In genomic region chr12:45235-45990, GRCh38 we compare ENCODE assay signal across 1 cellular context.
TF ChIP-seq lines count a peak whose summit lies in the region.

No MANE protein-coding gene starts in this region.

TF ChIP-seq in K562, 482 proteins besides CTCF, POLR2A, EP300 and RAD21:
- TF ChIP-seq CBX5 (IDR thresholded peaks at IDR 0.05; ENCODE audit: borderline replicate concordance, low read depth): peak; percentile 52
- peak; percentile 84 for TF ChIP-seq ZFP36 (IDR thresholded peaks at IDR 0.05; ENCODE audit: low read depth, low read length, partially characterized antibody)
- peak in 1 of 2 experiments; percentile 95; a peak in 2 of 3 replicates for TF ChIP-seq CBX3 (IDR thresholded peaks at IDR 0.05; ENCODE audit: borderline replicate concordance in 1 of 2, low read length in 2 of 2)
